2 cellular contexts compared by ENCODE assay signal in the genomic region with DNA sequence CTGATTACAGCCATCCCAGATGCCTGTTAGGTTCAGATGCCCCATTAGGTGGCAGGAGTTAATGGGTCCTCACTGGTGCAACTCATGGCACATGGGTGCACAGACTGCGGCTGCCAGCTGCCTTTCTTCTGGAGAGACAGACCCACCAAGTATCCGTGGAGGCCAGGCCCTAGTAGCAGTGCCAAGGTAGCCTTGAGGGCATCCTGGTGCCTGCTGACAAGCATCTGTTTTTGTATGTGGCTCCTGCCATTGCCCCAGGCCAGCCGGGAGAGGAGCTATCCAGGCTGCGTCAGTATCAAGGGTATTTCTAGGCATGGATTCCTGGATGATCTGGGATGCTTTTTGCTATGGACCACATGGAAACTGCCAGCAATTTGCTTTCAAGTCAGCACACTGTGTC.
TF ChIP-seq lines count a peak whose summit lies in the region.

No MANE protein-coding gene starts in this region.

TF ChIP-seq in SK-N-SH, 30 proteins besides CTCF, POLR2A, EP300 and RAD21 (continued from another document):
- TF ChIP-seq, protein P1, sequence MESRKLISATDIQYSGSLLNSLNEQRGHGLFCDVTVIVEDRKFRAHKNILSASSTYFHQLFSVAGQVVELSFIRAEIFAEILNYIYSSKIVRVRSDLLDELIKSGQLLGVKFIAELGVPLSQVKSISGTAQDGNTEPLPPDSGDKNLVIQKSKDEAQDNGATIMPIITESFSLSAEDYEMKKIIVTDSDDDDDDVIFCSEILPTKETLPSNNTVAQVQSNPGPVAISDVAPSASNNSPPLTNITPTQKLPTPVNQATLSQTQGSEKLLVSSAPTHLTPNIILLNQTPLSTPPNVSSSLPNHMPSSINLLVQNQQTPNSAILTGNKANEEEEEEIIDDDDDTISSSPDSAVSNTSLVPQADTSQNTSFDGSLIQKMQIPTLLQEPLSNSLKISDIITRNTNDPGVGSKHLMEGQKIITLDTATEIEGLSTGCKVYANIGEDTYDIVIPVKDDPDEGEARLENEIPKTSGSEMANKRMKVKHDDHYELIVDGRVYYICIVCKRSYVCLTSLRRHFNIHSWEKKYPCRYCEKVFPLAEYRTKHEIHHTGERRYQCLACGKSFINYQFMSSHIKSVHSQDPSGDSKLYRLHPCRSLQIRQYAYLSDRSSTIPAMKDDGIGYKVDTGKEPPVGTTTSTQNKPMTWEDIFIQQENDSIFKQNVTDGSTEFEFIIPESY (IDR thresholded peaks at IDR 0.05; ENCODE audit: borderline replicate concordance, low read depth), result no peak
- no peak for TF ChIP-seq SMC3 (IDR thresholded peaks at IDR 0.05; ENCODE audit: low read depth, low read length)
- TF ChIP-seq, protein P2, sequence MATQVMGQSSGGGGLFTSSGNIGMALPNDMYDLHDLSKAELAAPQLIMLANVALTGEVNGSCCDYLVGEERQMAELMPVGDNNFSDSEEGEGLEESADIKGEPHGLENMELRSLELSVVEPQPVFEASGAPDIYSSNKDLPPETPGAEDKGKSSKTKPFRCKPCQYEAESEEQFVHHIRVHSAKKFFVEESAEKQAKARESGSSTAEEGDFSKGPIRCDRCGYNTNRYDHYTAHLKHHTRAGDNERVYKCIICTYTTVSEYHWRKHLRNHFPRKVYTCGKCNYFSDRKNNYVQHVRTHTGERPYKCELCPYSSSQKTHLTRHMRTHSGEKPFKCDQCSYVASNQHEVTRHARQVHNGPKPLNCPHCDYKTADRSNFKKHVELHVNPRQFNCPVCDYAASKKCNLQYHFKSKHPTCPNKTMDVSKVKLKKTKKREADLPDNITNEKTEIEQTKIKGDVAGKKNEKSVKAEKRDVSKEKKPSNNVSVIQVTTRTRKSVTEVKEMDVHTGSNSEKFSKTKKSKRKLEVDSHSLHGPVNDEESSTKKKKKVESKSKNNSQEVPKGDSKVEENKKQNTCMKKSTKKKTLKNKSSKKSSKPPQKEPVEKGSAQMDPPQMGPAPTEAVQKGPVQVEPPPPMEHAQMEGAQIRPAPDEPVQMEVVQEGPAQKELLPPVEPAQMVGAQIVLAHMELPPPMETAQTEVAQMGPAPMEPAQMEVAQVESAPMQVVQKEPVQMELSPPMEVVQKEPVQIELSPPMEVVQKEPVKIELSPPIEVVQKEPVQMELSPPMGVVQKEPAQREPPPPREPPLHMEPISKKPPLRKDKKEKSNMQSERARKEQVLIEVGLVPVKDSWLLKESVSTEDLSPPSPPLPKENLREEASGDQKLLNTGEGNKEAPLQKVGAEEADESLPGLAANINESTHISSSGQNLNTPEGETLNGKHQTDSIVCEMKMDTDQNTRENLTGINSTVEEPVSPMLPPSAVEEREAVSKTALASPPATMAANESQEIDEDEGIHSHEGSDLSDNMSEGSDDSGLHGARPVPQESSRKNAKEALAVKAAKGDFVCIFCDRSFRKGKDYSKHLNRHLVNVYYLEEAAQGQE (IDR thresholded peaks at IDR 0.05; ENCODE audit: low read depth, low read length), result no peak
- TF ChIP-seq MXI1 (IDR thresholded peaks at IDR 0.05; ENCODE audit: low read depth, low read length), result no peak
- TF ChIP-seq, protein P3, sequence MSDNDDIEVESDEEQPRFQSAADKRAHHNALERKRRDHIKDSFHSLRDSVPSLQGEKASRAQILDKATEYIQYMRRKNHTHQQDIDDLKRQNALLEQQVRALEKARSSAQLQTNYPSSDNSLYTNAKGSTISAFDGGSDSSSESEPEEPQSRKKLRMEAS (IDR thresholded peaks at IDR 0.05; ENCODE audit: low read depth), result no peak

TF ChIP-seq in SK-N-SH treated with all-trans-retinoic acid at 6 μM for 48 hours, 23 proteins besides CTCF, POLR2A, EP300 and RAD21 (continued from another document):
- TF ChIP-seq TSHZ2 (CRISPR knock-in tag; IDR thresholded peaks at IDR 0.05) (no peak), TCF4 (CRISPR knock-in tag; IDR thresholded peaks at IDR 0.05; ENCODE audit: borderline replicate concordance) (no peak), ZNF8 (CRISPR knock-in tag; IDR thresholded peaks at IDR 0.05) (no peak), GLIS3 (CRISPR knock-in tag; IDR thresholded peaks at IDR 0.05) (no peak), ZNF565 (CRISPR knock-in tag; conservative IDR thresholded peaks at IDR 0.05; ENCODE audit: low read depth) (no peak), ZFP3 (CRISPR knock-in tag; IDR thresholded peaks at IDR 0.05) (no peak), BACH2 (CRISPR knock-in tag; IDR thresholded peaks at IDR 0.05; ENCODE audit: borderline replicate concordance) (no peak), CSDC2 (CRISPR knock-in tag; IDR thresholded peaks at IDR 0.05) (no peak), TOX (CRISPR knock-in tag; IDR thresholded peaks at IDR 0.05; ENCODE audit: borderline replicate concordance) (no peak), PPARA (CRISPR knock-in tag; IDR thresholded peaks at IDR 0.05; ENCODE audit: borderline replicate concordance) (no peak), PATZ1 (CRISPR knock-in tag; IDR thresholded peaks at IDR 0.05; ENCODE audit: borderline replicate concordance) (no peak), OSR1 (CRISPR knock-in tag; IDR thresholded peaks at IDR 0.05) (no peak), ISL1 (CRISPR knock-in tag; IDR thresholded peaks at IDR 0.05) (no peak)
- TF ChIP-seq, protein P4, sequence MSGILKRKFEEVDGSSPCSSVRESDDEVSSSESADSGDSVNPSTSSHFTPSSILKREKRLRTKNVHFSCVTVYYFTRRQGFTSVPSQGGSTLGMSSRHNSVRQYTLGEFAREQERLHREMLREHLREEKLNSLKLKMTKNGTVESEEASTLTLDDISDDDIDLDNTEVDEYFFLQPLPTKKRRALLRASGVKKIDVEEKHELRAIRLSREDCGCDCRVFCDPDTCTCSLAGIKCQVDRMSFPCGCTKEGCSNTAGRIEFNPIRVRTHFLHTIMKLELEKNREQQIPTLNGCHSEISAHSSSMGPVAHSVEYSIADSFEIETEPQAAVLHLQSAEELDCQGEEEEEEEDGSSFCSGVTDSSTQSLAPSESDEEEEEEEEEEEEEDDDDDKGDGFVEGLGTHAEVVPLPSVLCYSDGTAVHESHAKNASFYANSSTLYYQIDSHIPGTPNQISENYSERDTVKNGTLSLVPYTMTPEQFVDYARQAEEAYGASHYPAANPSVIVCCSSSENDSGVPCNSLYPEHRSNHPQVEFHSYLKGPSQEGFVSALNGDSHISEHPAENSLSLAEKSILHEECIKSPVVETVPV (CRISPR knock-in tag; IDR thresholded peaks at IDR 0.05), result no peak
- TF ChIP-seq, protein P5, sequence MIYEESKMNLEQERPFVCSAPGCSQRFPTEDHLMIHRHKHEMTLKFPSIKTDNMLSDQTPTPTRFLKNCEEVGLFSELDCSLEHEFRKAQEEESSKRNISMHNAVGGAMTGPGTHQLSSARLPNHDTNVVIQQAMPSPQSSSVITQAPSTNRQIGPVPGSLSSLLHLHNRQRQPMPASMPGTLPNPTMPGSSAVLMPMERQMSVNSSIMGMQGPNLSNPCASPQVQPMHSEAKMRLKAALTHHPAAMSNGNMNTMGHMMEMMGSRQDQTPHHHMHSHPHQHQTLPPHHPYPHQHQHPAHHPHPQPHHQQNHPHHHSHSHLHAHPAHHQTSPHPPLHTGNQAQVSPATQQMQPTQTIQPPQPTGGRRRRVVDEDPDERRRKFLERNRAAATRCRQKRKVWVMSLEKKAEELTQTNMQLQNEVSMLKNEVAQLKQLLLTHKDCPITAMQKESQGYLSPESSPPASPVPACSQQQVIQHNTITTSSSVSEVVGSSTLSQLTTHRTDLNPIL (CRISPR knock-in tag; IDR thresholded peaks at IDR 0.05; ENCODE audit: low read depth), result no peak
